ENCODE assay signal across 8 cellular contexts in genomic region chr15:92167413-92167950, GRCh38.
"Had no signal": no experiment of that assay in that cellular context is flagged by ENCODE, and none has a peak within 500 bp of the region (broad histone marks: within the 10 kb centered on the region; RNA-seq: fewer than 3 reads in every experiment).

No MANE protein-coding gene starts in this region.

- DNase-seq: activated CD4-positive, CD25-positive, alpha-beta regulatory T cell treated with anti-CD3 and anti-CD28 coated beads, Interleukin-2, amount 50 U/mL, for 72 hours; activated naive CD4-positive, alpha-beta T cell treated with anti-CD3 and anti-CD28 coated beads, Interleukin-2, amount 50 U/mL, for 16 hours; kidney glomerular epithelial cell; stimulated activated CD4-positive, alpha-beta T cell treated with anti-CD3 and anti-CD28 coated beads, Interleukin-12 subunit alpha, Interleukin-12 subunit beta, amount 100 ng/mL, for 4 hours; stimulated activated CD4-positive, alpha-beta T cell treated with anti-CD3 and anti-CD28 coated beads, Interleukin-2, amount 100 ng/mL, for 24 hours had no signal

- H3K27me3 ChIP-seq: vagina had no signal

- H3K9me3 ChIP-seq: vagina had no signal

- H3K4me1 ChIP-seq: vagina had no signal

- H3K4me3 ChIP-seq: lung, vagina had no signal

- H3K27ac Mint-ChIP-seq: mesothelial cell of epicardium had no signal

- H3K36me3 Mint-ChIP-seq: mesothelial cell of epicardium had no signal

- H3K4me3 Mint-ChIP-seq: mesothelial cell of epicardium had no signal

- H3K27ac ChIP-seq: vagina had no signal
